Comparison of ENCODE assay signal across 1 cellular context in the genomic region with DNA sequence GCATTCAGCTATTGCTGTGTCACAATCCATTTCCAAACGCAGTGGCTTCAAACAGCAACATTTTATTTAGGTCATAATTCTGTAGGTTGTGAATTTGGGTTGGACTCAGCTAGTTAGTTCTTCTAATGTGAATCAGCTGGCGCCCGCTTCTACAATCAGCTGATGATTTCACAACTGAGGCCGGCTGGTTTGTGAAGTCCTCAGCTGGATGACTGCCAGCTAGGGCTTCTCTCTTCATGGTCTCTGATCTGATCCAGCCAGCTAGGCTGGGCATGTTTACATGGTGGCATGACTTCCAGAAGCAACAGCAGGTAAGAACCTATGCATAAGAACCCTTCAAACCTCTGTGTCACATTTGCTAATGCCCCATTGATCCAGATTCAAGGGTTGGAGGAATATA.
A peak's percentile ranks its signal among the peaks of the same experiment; 100 is the strongest.
TF ChIP-seq lines count a peak whose summit lies in the region.

No MANE protein-coding gene starts in this region.

TF ChIP-seq in HepG2, 621 proteins besides CTCF, POLR2A, EP300 and RAD21 (continued from another document):
- TF ChIP-seq, protein P1, sequence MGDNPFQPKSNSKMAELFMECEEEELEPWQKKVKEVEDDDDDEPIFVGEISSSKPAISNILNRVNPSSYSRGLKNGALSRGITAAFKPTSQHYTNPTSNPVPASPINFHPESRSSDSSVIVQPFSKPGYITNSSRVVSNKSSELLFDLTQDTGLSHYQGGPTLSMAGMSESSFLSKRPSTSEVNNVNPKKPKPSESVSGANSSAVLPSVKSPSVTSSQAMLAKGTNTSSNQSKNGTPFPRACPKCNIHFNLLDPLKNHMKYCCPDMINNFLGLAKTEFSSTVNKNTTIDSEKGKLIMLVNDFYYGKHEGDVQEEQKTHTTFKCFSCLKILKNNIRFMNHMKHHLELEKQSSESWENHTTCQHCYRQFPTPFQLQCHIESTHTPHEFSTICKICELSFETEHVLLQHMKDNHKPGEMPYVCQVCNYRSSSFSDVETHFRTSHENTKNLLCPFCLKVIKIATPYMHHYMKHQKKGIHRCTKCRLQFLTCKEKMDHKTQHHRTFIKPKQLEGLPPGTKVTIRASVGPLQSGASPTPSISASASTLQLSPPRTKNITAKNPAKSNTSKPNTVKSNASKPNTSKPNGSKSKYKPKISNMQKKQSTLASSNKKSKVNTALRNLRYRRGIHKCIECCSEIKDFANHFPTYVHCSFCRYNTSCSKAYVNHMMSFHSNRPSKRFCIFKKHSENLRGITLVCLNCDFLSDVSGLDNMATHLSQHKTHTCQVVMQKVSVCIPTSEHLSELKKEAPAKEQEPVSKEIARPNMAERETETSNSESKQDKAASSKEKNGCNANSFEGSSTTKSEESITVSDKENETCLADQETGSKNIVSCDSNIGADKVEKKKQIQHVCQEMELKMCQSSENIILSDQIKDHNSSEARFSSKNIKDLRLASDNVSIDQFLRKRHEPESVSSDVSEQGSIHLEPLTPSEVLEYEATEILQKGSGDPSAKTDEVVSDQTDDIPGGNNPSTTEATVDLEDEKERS (CRISPR knock-in tag; IDR thresholded peaks at IDR 0.05), result no peak
- TF ChIP-seq ZNF331 (CRISPR knock-in tag; IDR thresholded peaks at IDR 0.05) (peak; percentile 38; the same call in 1 of the 2 replicates), CEBPB (IDR thresholded peaks at IDR 0.05; ENCODE audit: borderline replicate concordance, low read depth, low read length) (peak; percentile 89), CEBPG (CRISPR knock-in tag; IDR thresholded peaks at IDR 0.05) (peak; percentile 26; the same call in 1 of the 2 replicates), SAP130 (CRISPR knock-in tag; IDR thresholded peaks at IDR 0.05; ENCODE audit: low read depth) (0 out of 2 replicates have a peak, but pooled peaks have one; percentile 22), MZF1 (CRISPR knock-in tag; IDR thresholded peaks at IDR 0.05; ENCODE audit: borderline replicate concordance) (no peak), TCF7 (IDR thresholded peaks at IDR 0.05; ENCODE audit: low read depth) (peak; percentile 35)
- TF ChIP-seq, protein P2, sequence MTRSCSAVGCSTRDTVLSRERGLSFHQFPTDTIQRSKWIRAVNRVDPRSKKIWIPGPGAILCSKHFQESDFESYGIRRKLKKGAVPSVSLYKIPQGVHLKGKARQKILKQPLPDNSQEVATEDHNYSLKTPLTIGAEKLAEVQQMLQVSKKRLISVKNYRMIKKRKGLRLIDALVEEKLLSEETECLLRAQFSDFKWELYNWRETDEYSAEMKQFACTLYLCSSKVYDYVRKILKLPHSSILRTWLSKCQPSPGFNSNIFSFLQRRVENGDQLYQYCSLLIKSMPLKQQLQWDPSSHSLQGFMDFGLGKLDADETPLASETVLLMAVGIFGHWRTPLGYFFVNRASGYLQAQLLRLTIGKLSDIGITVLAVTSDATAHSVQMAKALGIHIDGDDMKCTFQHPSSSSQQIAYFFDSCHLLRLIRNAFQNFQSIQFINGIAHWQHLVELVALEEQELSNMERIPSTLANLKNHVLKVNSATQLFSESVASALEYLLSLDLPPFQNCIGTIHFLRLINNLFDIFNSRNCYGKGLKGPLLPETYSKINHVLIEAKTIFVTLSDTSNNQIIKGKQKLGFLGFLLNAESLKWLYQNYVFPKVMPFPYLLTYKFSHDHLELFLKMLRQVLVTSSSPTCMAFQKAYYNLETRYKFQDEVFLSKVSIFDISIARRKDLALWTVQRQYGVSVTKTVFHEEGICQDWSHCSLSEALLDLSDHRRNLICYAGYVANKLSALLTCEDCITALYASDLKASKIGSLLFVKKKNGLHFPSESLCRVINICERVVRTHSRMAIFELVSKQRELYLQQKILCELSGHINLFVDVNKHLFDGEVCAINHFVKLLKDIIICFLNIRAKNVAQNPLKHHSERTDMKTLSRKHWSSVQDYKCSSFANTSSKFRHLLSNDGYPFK (CRISPR knock-in tag; IDR thresholded peaks at IDR 0.05; ENCODE audit: borderline replicate concordance), result no peak
